ENCODE assay signal across 1 cellular context in genomic region chr7:105014725-105015630, GRCh38.
TF ChIP-seq lines count a peak whose summit lies in the region.

No MANE protein-coding gene starts in this region.

TF ChIP-seq in K562, 482 proteins besides CTCF, POLR2A, EP300 and RAD21 (continued from another document and continues in another):
- TF ChIP-seq BRD9 (IDR thresholded peaks at IDR 0.05; ENCODE audit: low read depth, partially characterized antibody) (peak; percentile 39), ZNF311 (CRISPR knock-in tag; IDR thresholded peaks at IDR 0.05) (no peak), NRF1 (conservative IDR thresholded peaks at IDR 0.05 in 1 of 2, IDR thresholded peaks at IDR 0.05 in 1 of 2) (no peak), TAF7 (tag; IDR thresholded peaks at IDR 0.05) (peak; percentile 45), ZFP1 (CRISPR knock-in tag; IDR thresholded peaks at IDR 0.05) (0 out of 2 replicates have a peak, but pooled peaks have one; percentile 7), CREB3 (tag; conservative IDR thresholded peaks at IDR 0.05; ENCODE audit: low read depth) (peak; percentile 75; the same call in 1 of the 2 replicates), ZNF609 (CRISPR knock-in tag; IDR thresholded peaks at IDR 0.05; ENCODE audit: borderline replicate concordance) (no peak), ATF6 (CRISPR knock-in tag; IDR thresholded peaks at IDR 0.05) (peak; percentile 87), ZFP91 (CRISPR knock-in tag; IDR thresholded peaks at IDR 0.05) (no peak), RREB1 (CRISPR knock-in tag; IDR thresholded peaks at IDR 0.05) (no peak), ZNF644 (tag; IDR thresholded peaks at IDR 0.05; ENCODE audit: low read depth) (0 out of 2 replicates have a peak, but pooled peaks have one; percentile 0), FOXP4 (CRISPR knock-in tag; IDR thresholded peaks at IDR 0.05; ENCODE audit: borderline replicate concordance) (no peak), MTA3 (IDR thresholded peaks at IDR 0.05; ENCODE audit: borderline replicate concordance) (peak; percentile 46; the same call in 1 of the 2 replicates), HNRNPLL (IDR thresholded peaks at IDR 0.05; ENCODE audit: low read depth, low read length, poor library complexity, severe bottlenecking) (no peak), HES1 (IDR thresholded peaks at IDR 0.05; ENCODE audit: low read depth) (no peak; the same call in 1 of the 2 replicates), ZNF717 (CRISPR knock-in tag; IDR thresholded peaks at IDR 0.05) (no peak), HEY1 (CRISPR knock-in tag; IDR thresholded peaks at IDR 0.05; ENCODE audit: borderline replicate concordance) (0 out of 2 replicates have a peak, but pooled peaks have one; percentile 4), ZNF668 (CRISPR knock-in tag; IDR thresholded peaks at IDR 0.05) (0 out of 2 replicates have a peak, but pooled peaks have one; percentile 36), NR1H2 (CRISPR knock-in tag; IDR thresholded peaks at IDR 0.05) (0 out of 2 replicates have a peak, but pooled peaks have one; percentile 32), ZNF274 (IDR thresholded peaks at IDR 0.05; ENCODE audit: borderline replicate concordance, low read depth, low read length) (no peak), TEAD1 (CRISPR knock-in tag; IDR thresholded peaks at IDR 0.05) (no peak), TAF1 (IDR thresholded peaks at IDR 0.05; ENCODE audit: control insufficient read depth, extremely low read depth, insufficient read depth, low read length, severe bottlenecking) (peak; percentile 72), WHSC1 (IDR thresholded peaks at IDR 0.05; ENCODE audit: low read length) (no peak), GABPB1 (CRISPR knock-in tag; IDR thresholded peaks at IDR 0.05) (peak; percentile 9; the same call in 1 of the 2 replicates), SP1 (CRISPR knock-in tag; IDR thresholded peaks at IDR 0.05) (peak; percentile 34; the same call in 1 of the 2 replicates), SMARCC2 (IDR thresholded peaks at IDR 0.05; ENCODE audit: low read depth) (0 out of 2 replicates have a peak, but pooled peaks have one; percentile 16), E2F3 (CRISPR knock-in tag; IDR thresholded peaks at IDR 0.05) (no peak), PREB (CRISPR knock-in tag; IDR thresholded peaks at IDR 0.05) (0 out of 2 replicates have a peak, but pooled peaks have one; percentile 23), ARID3A (IDR thresholded peaks at IDR 0.05; ENCODE audit: borderline replicate concordance, low read depth, low read length) (no peak), NEUROD1 (IDR thresholded peaks at IDR 0.05; ENCODE audit: borderline replicate concordance, low read depth, low read length, partially characterized antibody) (peak; percentile 3), EWSR1 (IDR thresholded peaks at IDR 0.05; ENCODE audit: borderline replicate concordance, low read depth, partially characterized antibody) (no peak), GTF2A2 (tag; IDR thresholded peaks at IDR 0.05) (0 out of 2 replicates have a peak, but pooled peaks have one; percentile 3), SIN3A (IDR thresholded peaks at IDR 0.05; ENCODE audit: borderline replicate concordance in 2 of 2, control insufficient read depth in 1 of 2, low read depth in 2 of 2, low read length in 2 of 2) (peak in 1 of 2 experiments; percentile 16; a peak in 1 of 4 replicates), POLR2G (IDR thresholded peaks at IDR 0.05; ENCODE audit: low read depth, low read length) (no peak)
